Comparison of ENCODE assay signal across 8 cellular contexts in genomic region chr22:18730410-18730809, GRCh38.
DNase-seq lines count a peak whose midpoint lies in the region; ATAC-seq and TF ChIP-seq lines count a peak whose summit lies in the region.
"Not testable (repeated sequence)": the region's sequence is repeated elsewhere in the genome, so short reads cannot be mapped to it uniquely, and the experiment has no call there.

No MANE protein-coding gene starts in this region.

- H2AK5ac ChIP-seq in neuronal stem cell (ENCODE audit: low read depth, low read length), result not testable (repeated sequence)

- peak in 7 of 10 experiments; percentile 45 to 70 (median 56) for DNase-seq in CD4-positive, alpha-beta T cell
- DNase-seq in GM23338 (ENCODE audit: low spot score) (peak; percentile 87), LNCaP clone FGC (ENCODE audit: low read depth) (peak; percentile 59), astrocyte of the spinal cord (ENCODE audit: low read depth, low spot score) (peak; percentile 0), cardiac septum (ENCODE audit: low spot score) (peak; percentile 63), neuronal stem cell (ENCODE audit: low spot score) (peak; percentile 83)
- DNase-seq in activated CD4-positive, alpha-beta memory T cell treated with anti-CD3 and anti-CD28 coated beads, Interleukin-2, amount 10 ng/mL, durations not matched to agents 7 days and 5 days, result peak; percentile 80
- peak; percentile 0 to 49 (median 28) for DNase-seq in stimulated activated CD4-positive, alpha-beta T cell treated with anti-CD3 and anti-CD28 coated beads, TNF-alpha, amount 100 ng/mL, for 1 hour (ENCODE audit: low read depth in 3 of 3, low spot score in 1 of 3)

- not testable (repeated sequence) for H3K9ac ChIP-seq in neuronal stem cell (ENCODE audit: low read depth, low read length, poor library complexity)

- not testable (repeated sequence) for H3K4ac ChIP-seq in neuronal stem cell (ENCODE audit: low read length)

- not testable (repeated sequence) for H3K27ac ChIP-seq in CD4-positive, alpha-beta T cell (ENCODE audit: low read depth, low read length); GM23338 (ENCODE audit: low read depth); neuronal stem cell (replicated peaks; ENCODE audit: low read length)

- not testable (repeated sequence) for H3K9me3 ChIP-seq in CD4-positive, alpha-beta T cell (ENCODE audit: control insufficient read depth, low read length); neuronal stem cell (replicated peaks in 1 of 2; ENCODE audit: control insufficient read depth in 2 of 2, insufficient read depth in 1 of 2, low read depth in 1 of 2, low read length in 2 of 2)

- TF ChIP-seq CTCF in CD4-positive, alpha-beta T cell (IDR thresholded peaks at IDR 0.05); GM23338 (conservative IDR thresholded peaks at IDR 0.05; ENCODE audit: low read depth in 2 of 2); LNCaP clone FGC (IDR thresholded peaks at IDR 0.05; ENCODE audit: control insufficient read depth, extremely low read depth, insufficient read depth); astrocyte of the spinal cord (IDR thresholded peaks at IDR 0.05; ENCODE audit: low read depth, low read length): not testable (repeated sequence)

- H3K4me3 ChIP-seq in GM23338; LNCaP clone FGC (ENCODE audit: low read depth, low read length); astrocyte of the spinal cord (ENCODE audit: low read depth, low read length); neuronal stem cell (ENCODE audit: low read length in 2 of 2): not testable (repeated sequence)

- not testable (repeated sequence) for H3K9me2 ChIP-seq in GM23338 (ENCODE audit: insufficient read depth)

- intact Hi-C loops in CD4-positive, alpha-beta T cell (cut with DNase I, micrococcal nuclease); cardiac septum (cut with DNase I): not testable (repeated sequence)

- H3K79me2 ChIP-seq in GM23338 (replicated peaks; ENCODE audit: insufficient read depth), result not testable (repeated sequence)

- not testable (repeated sequence) for H2AFZ ChIP-seq in GM23338; neuronal stem cell (ENCODE audit: low read length)

- CTCF ChIA-PET in CD4-positive, alpha-beta T cell (lab: Charles Lee); activated CD4-positive, alpha-beta memory T cell treated with anti-CD3 and anti-CD28 coated beads, Interleukin-2, amount 10 ng/mL, durations not matched to agents 7 days and 5 days (lab: Charles Lee): not testable (repeated sequence)

- POLR2A ChIA-PET in CD4-positive, alpha-beta T cell (lab: Charles Lee); activated CD4-positive, alpha-beta memory T cell treated with anti-CD3 and anti-CD28 coated beads, Interleukin-2, amount 10 ng/mL, durations not matched to agents 7 days and 5 days (lab: Charles Lee): not testable (repeated sequence)

- H4K20me1 ChIP-seq in GM23338 (replicated peaks; ENCODE audit: insufficient read depth), result not testable (repeated sequence)

- H3K9me3 Mint-ChIP-seq in CD4-positive, alpha-beta T cell; GM23338; activated CD4-positive, alpha-beta memory T cell treated with anti-CD3 and anti-CD28 coated beads, Interleukin-2, amount 10 ng/mL, durations not matched to agents 7 days and 5 days: not testable (repeated sequence)

- H4K91ac ChIP-seq in neuronal stem cell (ENCODE audit: low read depth, low read length, poor library complexity), result not testable (repeated sequence)

- not testable (repeated sequence) for H2BK120ac ChIP-seq in neuronal stem cell (ENCODE audit: low read depth, low read length)

- not testable (repeated sequence) for H3K18ac ChIP-seq in neuronal stem cell (ENCODE audit: low read length)

- not testable (repeated sequence) for H3K4me2 ChIP-seq in GM23338; neuronal stem cell (ENCODE audit: insufficient read depth, low read length, poor library complexity, severe bottlenecking)

- not testable (repeated sequence) for H2BK5ac ChIP-seq in neuronal stem cell (ENCODE audit: low read length)

- in situ Hi-C loops in astrocyte of the spinal cord (cut with HindIII; ENCODE audit: low sequenced_read_pairs), result not testable (repeated sequence)

- H2BK12ac ChIP-seq in neuronal stem cell (ENCODE audit: low read length), result not testable (repeated sequence)

- H3K4me1 Mint-ChIP-seq in CD4-positive, alpha-beta T cell (ENCODE audit: low read depth); GM23338; activated CD4-positive, alpha-beta memory T cell treated with anti-CD3 and anti-CD28 coated beads, Interleukin-2, amount 10 ng/mL, durations not matched to agents 7 days and 5 days: not testable (repeated sequence)

- no CpG with 5 or more reads among the region's 3 CpGs for WGBS in neuronal stem cell (ENCODE audit: extremely low coverage in 2 of 2, insufficient read length in 2 of 2, insufficient replicate concordance in 1 of 2), 2 donors

- not testable (repeated sequence) for H3F3A ChIP-seq in GM23338 (replicated peaks; ENCODE audit: low read depth)

- H3K14ac ChIP-seq in neuronal stem cell (ENCODE audit: low read length), result not testable (repeated sequence)

- not testable (repeated sequence) for H3K4me1 ChIP-seq in GM23338 (ENCODE audit: insufficient read depth); neuronal stem cell (ENCODE audit: control insufficient read depth in 2 of 2, insufficient read depth in 1 of 2, low read depth in 1 of 2, low read length in 2 of 2)

- H3K36me3 ChIP-seq in GM23338 (ENCODE audit: insufficient read depth); neuronal stem cell (replicated peaks in 1 of 2; ENCODE audit: control insufficient read depth in 2 of 2, insufficient read depth in 2 of 2, low read length in 2 of 2): not testable (repeated sequence)

- not testable (repeated sequence) for H3K4me3 Mint-ChIP-seq in CD4-positive, alpha-beta T cell; GM23338; activated CD4-positive, alpha-beta memory T cell treated with anti-CD3 and anti-CD28 coated beads, Interleukin-2, amount 10 ng/mL, durations not matched to agents 7 days and 5 days

- not testable (repeated sequence) for H3K27me3 ChIP-seq in CD4-positive, alpha-beta T cell (ENCODE audit: control insufficient read depth, insufficient read depth, low read length); GM23338 (ENCODE audit: insufficient read depth); neuronal stem cell (ENCODE audit: control insufficient read depth in 3 of 3, insufficient read depth in 3 of 3, low read depth in 1 of 3, low read length in 3 of 3)

- H3K27me3 Mint-ChIP-seq in CD4-positive, alpha-beta T cell; GM23338 (ENCODE audit: insufficient read depth, low read depth, poor library complexity); activated CD4-positive, alpha-beta memory T cell treated with anti-CD3 and anti-CD28 coated beads, Interleukin-2, amount 10 ng/mL, durations not matched to agents 7 days and 5 days: not testable (repeated sequence)

- not testable (repeated sequence) for H2BK15ac ChIP-seq in neuronal stem cell (ENCODE audit: low read length)

- not testable (repeated sequence) for H3K23ac ChIP-seq in neuronal stem cell (ENCODE audit: low read depth, low read length, poor library complexity)

- H3K27ac Mint-ChIP-seq in CD4-positive, alpha-beta T cell; GM23338; activated CD4-positive, alpha-beta memory T cell treated with anti-CD3 and anti-CD28 coated beads, Interleukin-2, amount 10 ng/mL, durations not matched to agents 7 days and 5 days: not testable (repeated sequence)

- H4K8ac ChIP-seq in neuronal stem cell (ENCODE audit: low read depth, low read length), result not testable (repeated sequence)

- H3K79me1 ChIP-seq in neuronal stem cell (ENCODE audit: low read depth, low read length), result not testable (repeated sequence)

- H3K36me3 Mint-ChIP-seq in CD4-positive, alpha-beta T cell (ENCODE audit: low read depth); GM23338 (ENCODE audit: low read depth); activated CD4-positive, alpha-beta memory T cell treated with anti-CD3 and anti-CD28 coated beads, Interleukin-2, amount 10 ng/mL, durations not matched to agents 7 days and 5 days (ENCODE audit: low read depth): not testable (repeated sequence)

- ATAC-seq in CD4-positive, alpha-beta T cell (ENCODE audit: poor library complexity), result peak; percentile 56
- not testable (repeated sequence) for ATAC-seq in GM23338

Comparison
In these comparisons a context has a peak if more than half of its experiments do, and no peak if none do; other contexts are left out.
1. DNase-seq: peak in every context shown above with its lines; median percentile 87 in GM23338; 83 in neuronal stem cell; 80 in activated CD4-positive, alpha-beta memory T cell treated with anti-CD3 and anti-CD28 coated beads, Interleukin-2, amount 10 ng/mL, durations not matched to agents 7 days and 5 days; 63 in cardiac septum; 59 in LNCaP clone FGC; 56 in CD4-positive, alpha-beta T cell; 28 in stimulated activated CD4-positive, alpha-beta T cell treated with anti-CD3 and anti-CD28 coated beads, TNF-alpha, amount 100 ng/mL, for 1 hour; 0 in astrocyte of the spinal cord.